In genomic region chr2:219207254-219207883, GRCh38 we compare ENCODE assay signal across 1 cellular context.
TF ChIP-seq lines count a peak whose summit lies in the region.

No MANE protein-coding gene starts in this region.

TF ChIP-seq in WTC11, 78 proteins besides CTCF, POLR2A, EP300 and RAD21 (continued from another document):
- TF ChIP-seq ZNF532 (CRISPR knock-in tag; IDR thresholded peaks at IDR 0.05; ENCODE audit: borderline replicate concordance) (no peak), ELF4 (CRISPR knock-in tag; IDR thresholded peaks at IDR 0.05; ENCODE audit: low read depth) (no peak), NFYB (CRISPR knock-in tag; conservative IDR thresholded peaks at IDR 0.05; ENCODE audit: low read depth) (no peak), CDX4 (CRISPR knock-in tag; IDR thresholded peaks at IDR 0.05; ENCODE audit: borderline replicate concordance) (no peak)
